13 cellular contexts compared by ENCODE assay signal in genomic region chr7:32275216-32275979, GRCh38.
DNase-seq lines count a peak whose midpoint lies in the region; ATAC-seq and TF ChIP-seq lines count a peak whose summit lies in the region.
"Had no signal": no experiment of that assay in that cellular context is flagged by ENCODE, and none has a peak within 500 bp of the region (broad histone marks: within the 10 kb centered on the region; RNA-seq: fewer than 3 reads in every experiment).

No MANE protein-coding gene starts in this region.

- H3K4me1 Mint-ChIP-seq in activated T-cell treated with anti-CD3 and anti-CD28 coated beads, Interleukin-2, amount 50 U/mL, for 72 hours (ENCODE audit: low read depth) = peaks cover 10% of the 10 kb centered on the region
- peaks cover 8% of the 10 kb centered on the region for H3K4me1 Mint-ChIP-seq in stimulated activated naive CD8-positive, alpha-beta T cell treated with anti-CD3 and anti-CD28 coated beads, Interleukin-15, amount 100 ng/mL, for 72 hours

- H3K9me3 ChIP-seq in testis = no peaks in the 10 kb centered on the region

- no peaks in the 10 kb centered on the region for H3K27me3 ChIP-seq in testis

- H3K27me3 Mint-ChIP-seq in activated T-cell treated with anti-CD3 and anti-CD28 coated beads, Interleukin-2, amount 50 U/mL, for 72 hours (ENCODE audit: low read depth) = peaks cover 5% of the 10 kb centered on the region
- peaks cover 21% of the 10 kb centered on the region for H3K27me3 Mint-ChIP-seq in stimulated activated naive CD8-positive, alpha-beta T cell treated with anti-CD3 and anti-CD28 coated beads, Interleukin-15, amount 100 ng/mL, for 72 hours

- 62 to 66% methylated on average over 3 of the region's 3 CpGs for WGBS in testis, 2 donors

- no peaks in the 10 kb centered on the region for H3K36me3 ChIP-seq in testis (ENCODE audit: low read depth, missing control alignments)

- no peaks in the 10 kb centered on the region for H3K4me1 ChIP-seq in testis

- DNase-seq in activated T-cell treated with anti-CD3 and anti-CD28 coated beads, Interleukin-2, amount 50 U/mL, for 72 hours = peak; percentile 9 to 31
- DNase-seq in activated T-cell treated with anti-CD3 and anti-CD28 coated beads, Interleukin-2, amount 50 U/mL, for 48 hours = no peak
- peak; percentile 37 for DNase-seq in NOMO-1 treated with dmso at 0.1 percent for 144 hours (lab: John Stamatoyannopoulos, UW; ENCODE audit: unreplicated experiment)
- DNase-seq in stimulated activated naive CD8-positive, alpha-beta T cell treated with anti-CD3 and anti-CD28 coated beads, Interleukin-15, amount 100 ng/mL, for 72 hours = peak; percentile 12 to 30
- DNase-seq in middle frontal gyrus (ENCODE audit: extremely low spot score, low spot score) = no peak
- DNase-seq in testis = no peak
- DNase-seq in dedifferentiated amniotic fluid mesenchymal stem cell (ENCODE audit: extremely low spot score) = no peak
- DNase-seq: DMS79, mesendoderm, NCI-H146, T1000 had no signal

- ATAC-seq in activated T-cell treated with anti-CD3 and anti-CD28 coated beads, Interleukin-2, amount 50 U/mL, for 72 hours (replicated peaks in 1 of 2) = peak; percentile 73 to 76
- ATAC-seq in HG02798 (IDR thresholded peaks at IDR 0.05; ENCODE audit: poor library complexity, unreplicated experiment) = peak; percentile 72
- ATAC-seq in stimulated activated naive CD8-positive, alpha-beta T cell treated with anti-CD3 and anti-CD28 coated beads, Interleukin-15, amount 100 ng/mL, for 72 hours = peak; percentile 94
- ATAC-seq: HCT116 had no signal

- peak overlapping the region in 1 of 2 donors; percentile 22 for H3K4me3 Mint-ChIP-seq in activated T-cell treated with anti-CD3 and anti-CD28 coated beads, Interleukin-2, amount 50 U/mL, for 72 hours
- peak overlapping the region in 1 of 2 donors; percentile 35 for H3K4me3 Mint-ChIP-seq in stimulated activated naive CD8-positive, alpha-beta T cell treated with anti-CD3 and anti-CD28 coated beads, Interleukin-15, amount 100 ng/mL, for 72 hours

- no peaks in the 10 kb centered on the region for H3K9me3 Mint-ChIP-seq in activated T-cell treated with anti-CD3 and anti-CD28 coated beads, Interleukin-2, amount 50 U/mL, for 72 hours
- H3K9me3 Mint-ChIP-seq in stimulated activated naive CD8-positive, alpha-beta T cell treated with anti-CD3 and anti-CD28 coated beads, Interleukin-15, amount 100 ng/mL, for 72 hours = no peaks in the 10 kb centered on the region

- no peak for TF ChIP-seq CTCF in testis (IDR thresholded peaks at IDR 0.05)

- intact Hi-C loops in testis (cut with DNase I; ENCODE audit: low total_unique reads) = no loop called here

- H3K36me3 Mint-ChIP-seq in activated T-cell treated with anti-CD3 and anti-CD28 coated beads, Interleukin-2, amount 50 U/mL, for 72 hours (ENCODE audit: insufficient read depth in 2 of 2) = no peaks in the 10 kb centered on the region

- H3K4me3 ChIP-seq in testis = no peak overlapping the region

- no peak overlapping the region for H3K27ac Mint-ChIP-seq in activated T-cell treated with anti-CD3 and anti-CD28 coated beads, Interleukin-2, amount 50 U/mL, for 72 hours
- H3K27ac Mint-ChIP-seq in stimulated activated naive CD8-positive, alpha-beta T cell treated with anti-CD3 and anti-CD28 coated beads, Interleukin-15, amount 100 ng/mL, for 72 hours = no peak overlapping the region

- H3K27ac ChIP-seq in testis = no peak overlapping the region

- no peak for TF ChIP-seq POLR2A in testis (IDR thresholded peaks at IDR 0.05)

Comparison
In these comparisons a context has a peak if more than half of its experiments do, and no peak if none do; other contexts are left out.
1. DNase-seq: peak in activated T-cell treated with anti-CD3 and anti-CD28 coated beads, Interleukin-2, amount 50 U/mL, for 72 hours (2 of 2), NOMO-1 treated with dmso at 0.1 percent for 144 hours (single experiment) and stimulated activated naive CD8-positive, alpha-beta T cell treated with anti-CD3 and anti-CD28 coated beads, Interleukin-15, amount 100 ng/mL, for 72 hours (2 of 2); none in activated T-cell treated with anti-CD3 and anti-CD28 coated beads, Interleukin-2, amount 50 U/mL, for 48 hours (0 of 2), middle frontal gyrus (single experiment), testis (single experiment) and dedifferentiated amniotic fluid mesenchymal stem cell (single experiment).
2. Peak in every context shown above with its lines, with median percentiles within 50 percentile points of each other: ATAC-seq.